8 cellular contexts compared by ENCODE assay signal in genomic region chr17:59331929-59332889, GRCh38. TPM values are rescaled to one million over a fixed set of nuclear protein-coding genes. Genes with fewer than 3 reads are reported as not detected.
DNase-seq lines count a peak whose midpoint lies in the region; ATAC-seq and TF ChIP-seq lines count a peak whose summit lies in the region.

No MANE protein-coding gene starts in this region.

- no peaks in the 10 kb centered on the region for H3K27me3 Mint-ChIP-seq in stimulated activated naive CD8-positive, alpha-beta T cell treated with anti-CD3 and anti-CD28 coated beads, Interleukin-15, amount 100 ng/mL, for 72 hours

- H3K4me1 Mint-ChIP-seq in stimulated activated naive CD8-positive, alpha-beta T cell treated with anti-CD3 and anti-CD28 coated beads, Interleukin-15, amount 100 ng/mL, for 72 hours = peaks cover 77% of the 10 kb centered on the region

- H3K9me3 ChIP-seq in ectodermal cell (ENCODE audit: control insufficient read depth, low read length) = no peaks in the 10 kb centered on the region

- DNase-seq in DMS53 (lab: John Stamatoyannopoulos, UW) (peak; percentile 31), DMS53 treated with DMSO at 0.1 percent for 48 hours (lab: John Stamatoyannopoulos, UW; ENCODE audit: unreplicated experiment) (no peak), lung microvascular endothelial cell (ENCODE audit: low read depth in 2 of 2) (peak; percentile 33 to 35), NCI-H774 (lab: John Stamatoyannopoulos, UW) (no peak)
- DNase-seq in stimulated activated naive CD8-positive, alpha-beta T cell treated with anti-CD3 and anti-CD28 coated beads, Interleukin-15, amount 100 ng/mL, for 72 hours = peak; percentile 42 to 45

- peaks cover 44% of the 10 kb centered on the region for H3K4me1 ChIP-seq in ectodermal cell (ENCODE audit: control insufficient read depth, insufficient read depth, low read length)

- peaks cover 35% of the 10 kb centered on the region for H3K27me3 ChIP-seq in ectodermal cell (ENCODE audit: control insufficient read depth, insufficient read depth, low read length, poor library complexity, severe bottlenecking)

- H3K4me3 Mint-ChIP-seq in stimulated activated naive CD8-positive, alpha-beta T cell treated with anti-CD3 and anti-CD28 coated beads, Interleukin-15, amount 100 ng/mL, for 72 hours = peak overlapping the region; percentile 81 to 93

- no peaks in the 10 kb centered on the region for H3K9me3 Mint-ChIP-seq in stimulated activated naive CD8-positive, alpha-beta T cell treated with anti-CD3 and anti-CD28 coated beads, Interleukin-15, amount 100 ng/mL, for 72 hours

- peak overlapping the region; percentile 63 for H3K4me3 ChIP-seq in ectodermal cell (ENCODE audit: insufficient read depth, low read depth, low read length)

- no peaks in the 10 kb centered on the region for H3K36me3 ChIP-seq in ectodermal cell (ENCODE audit: control insufficient read depth, insufficient read depth, low read length)

- TF ChIP-seq CTCF in VCaP (conservative IDR thresholded peaks at IDR 0.05) = no peak

- ATAC-seq in HG03045 (IDR thresholded peaks at IDR 0.05; ENCODE audit: unreplicated experiment) = peak; percentile 8
- peak; percentile 25 for ATAC-seq in stimulated activated naive CD8-positive, alpha-beta T cell treated with anti-CD3 and anti-CD28 coated beads, Interleukin-15, amount 100 ng/mL, for 72 hours

- H3K27ac ChIP-seq in VCaP = peak overlapping the region; percentile 90
- no peak overlapping the region for H3K27ac ChIP-seq in ectodermal cell (ENCODE audit: insufficient read depth, low read depth, low read length, poor library complexity, severe bottlenecking)

- WGBS in ectodermal cell, 2 experiments = 1% methylated on average over 96 of the region's 96 CpGs

- peak overlapping the region; percentile 90 to 92 for H3K27ac Mint-ChIP-seq in stimulated activated naive CD8-positive, alpha-beta T cell treated with anti-CD3 and anti-CD28 coated beads, Interleukin-15, amount 100 ng/mL, for 72 hours

RNA-seq across cellular contexts. Expression of gene YPEL2, which starts 0.8 kb away (rescaled TPM):
- polyA plus RNA-seq in ectodermal cell (2013, experiment 1 of 4) = 10.1 TPM
- 12.5 TPM for polyA plus RNA-seq in ectodermal cell (2013, experiment 2 of 4)
- 7.5 TPM for polyA plus RNA-seq in ectodermal cell (2013, experiment 3 of 4)
- 10.6 TPM for polyA plus RNA-seq in ectodermal cell (2013, experiment 4 of 4)
- 46.0 and 60.9 TPM in 2 replicates for total RNA-seq in lung microvascular endothelial cell

Comparison
In these comparisons a context has a peak if more than half of its experiments do, and no peak if none do; other contexts are left out.
1. DNase-seq: peak in DMS53 (single experiment), lung microvascular endothelial cell (2 of 2) and stimulated activated naive CD8-positive, alpha-beta T cell treated with anti-CD3 and anti-CD28 coated beads, Interleukin-15, amount 100 ng/mL, for 72 hours (2 of 2); none in DMS53 treated with DMSO at 0.1 percent for 48 hours (single experiment) and NCI-H774 (single experiment).